15 cellular contexts compared by ENCODE assay signal in the genomic region with DNA sequence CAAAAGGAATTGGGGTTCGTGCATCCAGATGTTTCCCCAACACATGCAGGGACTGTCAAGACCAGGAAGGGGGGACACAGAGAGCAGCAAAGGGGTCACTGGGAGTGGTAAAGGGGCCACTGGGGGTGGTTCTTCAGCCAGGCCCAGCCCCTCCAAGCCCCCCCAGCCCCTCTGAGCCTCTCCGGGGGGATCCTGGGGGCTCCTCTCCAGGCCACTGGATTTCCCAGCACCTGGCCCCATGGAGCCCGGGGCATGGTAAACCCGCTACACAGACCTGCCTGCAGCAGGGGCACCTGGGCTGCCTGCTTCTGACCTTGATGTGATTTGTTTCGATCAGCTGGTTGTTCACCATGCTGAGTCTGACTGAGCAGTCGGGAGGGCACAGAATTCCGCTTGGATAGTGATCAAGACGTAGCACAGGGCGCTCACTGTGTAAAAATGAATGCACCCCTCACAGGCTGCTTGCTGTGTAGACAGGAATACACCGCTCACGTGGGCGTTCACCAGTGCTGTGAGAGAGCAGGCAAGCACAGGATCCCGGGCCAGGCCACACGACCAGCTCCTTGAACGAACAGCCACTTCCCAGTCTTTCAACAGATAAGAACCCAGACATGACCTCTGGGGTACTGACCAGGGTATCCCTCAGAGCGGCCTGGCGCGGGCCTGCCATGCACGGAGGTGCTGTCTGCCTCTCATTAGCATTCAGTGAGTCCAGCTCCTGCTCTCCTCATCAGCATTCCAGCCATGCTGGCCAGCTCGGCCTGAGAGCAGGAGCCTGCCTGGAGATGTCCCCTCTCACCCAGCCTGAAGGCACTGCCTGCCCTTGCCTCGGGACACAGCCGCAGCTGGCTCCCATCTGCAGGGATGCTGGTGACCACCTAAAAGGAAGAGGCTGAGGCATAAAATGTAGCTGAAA.
A peak's percentile ranks its signal among the peaks of the same experiment; 100 is the strongest.
DNase-seq lines count a peak whose midpoint lies in the region; ATAC-seq and TF ChIP-seq lines count a peak whose summit lies in the region.
"Had no signal": no experiment of that assay in that cellular context is flagged by ENCODE, and none has a peak within 500 bp of the region (broad histone marks: within the 10 kb centered on the region; RNA-seq: fewer than 3 reads in every experiment).

No MANE protein-coding gene starts in this region.

- no peak overlapping the region for H2BK15ac ChIP-seq in mesenchymal stem cell (ENCODE audit: low read depth, poor library complexity, severe bottlenecking)

- H3K27me3 ChIP-seq in mesenchymal stem cell (ENCODE audit: control insufficient read depth in 1 of 2, insufficient read depth in 1 of 2, low read length in 2 of 2) = peaks cover 0 to 83% of the 10 kb centered on the region in 2 experiments

- H4K8ac ChIP-seq in mesenchymal stem cell (ENCODE audit: low read length) = no peak overlapping the region

- H3K36me3 Mint-ChIP-seq in activated CD4-positive, alpha-beta memory T cell treated with anti-CD3 and anti-CD28 coated beads for 36 hours = no peaks in the 10 kb centered on the region
- no peaks in the 10 kb centered on the region for H3K36me3 Mint-ChIP-seq in activated CD4-positive, alpha-beta memory T cell treated with anti-CD3 and anti-CD28 coated beads, Interleukin-2, amount 10 ng/mL, durations not matched to agents 7 days and 5 days (ENCODE audit: low read depth)
- no peaks in the 10 kb centered on the region for H3K36me3 Mint-ChIP-seq in brain
- H3K36me3 Mint-ChIP-seq: CD4-positive, CD25-positive, alpha-beta regulatory T cell had no signal

- no peak overlapping the region for H4K91ac ChIP-seq in mesenchymal stem cell (ENCODE audit: low read length)

- H3K14ac ChIP-seq in mesenchymal stem cell (ENCODE audit: low read length in 2 of 2) = no peak overlapping the region

- no peak for TF ChIP-seq CTCF in brain (conservative IDR thresholded peaks at IDR 0.05)

- POLR2A ChIA-PET in activated CD4-positive, alpha-beta memory T cell treated with anti-CD3 and anti-CD28 coated beads for 36 hours (lab: Charles Lee) = no interaction called here
- POLR2A ChIA-PET in activated CD4-positive, alpha-beta memory T cell treated with anti-CD3 and anti-CD28 coated beads, Interleukin-2, amount 10 ng/mL, durations not matched to agents 7 days and 5 days (lab: Charles Lee) = no interaction called here

- CTCF ChIA-PET in activated CD4-positive, alpha-beta memory T cell treated with anti-CD3 and anti-CD28 coated beads for 36 hours (lab: Charles Lee) = no interaction called here
- CTCF ChIA-PET in activated CD4-positive, alpha-beta memory T cell treated with anti-CD3 and anti-CD28 coated beads, Interleukin-2, amount 10 ng/mL, durations not matched to agents 7 days and 5 days (lab: Charles Lee) = no interaction called here

- no peak overlapping the region for H3K4me2 ChIP-seq in mesenchymal stem cell (ENCODE audit: low read length, poor library complexity, severe bottlenecking)

- no peak overlapping the region for H3K4ac ChIP-seq in mesenchymal stem cell (ENCODE audit: low read depth in 1 of 2, low read length in 2 of 2)

- H3K79me1 ChIP-seq in mesenchymal stem cell (replicated peaks; ENCODE audit: low read length, poor library complexity, severe bottlenecking) = no peaks in the 10 kb centered on the region

- no peak overlapping the region for H3K27ac Mint-ChIP-seq in activated CD4-positive, alpha-beta memory T cell treated with anti-CD3 and anti-CD28 coated beads for 36 hours
- H3K27ac Mint-ChIP-seq in activated CD4-positive, alpha-beta memory T cell treated with anti-CD3 and anti-CD28 coated beads, Interleukin-2, amount 10 ng/mL, durations not matched to agents 7 days and 5 days = no peak overlapping the region
- H3K27ac Mint-ChIP-seq in brain = peak overlapping the region; percentile 62 to 93 (median 78)
- H3K27ac Mint-ChIP-seq: CD4-positive, CD25-positive, alpha-beta regulatory T cell had no signal

- H2AK5ac ChIP-seq in mesenchymal stem cell (ENCODE audit: low read length, severe bottlenecking) = no peak overlapping the region

- H3K9me3 ChIP-seq in mesenchymal stem cell (ENCODE audit: control insufficient read depth, low read length) = peaks cover 6% of the 10 kb centered on the region

- no peaks in the 10 kb centered on the region for H3K4me1 Mint-ChIP-seq in activated CD4-positive, alpha-beta memory T cell treated with anti-CD3 and anti-CD28 coated beads for 36 hours (ENCODE audit: low read depth)
- no peaks in the 10 kb centered on the region for H3K4me1 Mint-ChIP-seq in activated CD4-positive, alpha-beta memory T cell treated with anti-CD3 and anti-CD28 coated beads, Interleukin-2, amount 10 ng/mL, durations not matched to agents 7 days and 5 days
- H3K4me1 Mint-ChIP-seq in brain = peaks cover 31% of the 10 kb centered on the region
- H3K4me1 Mint-ChIP-seq: CD4-positive, CD25-positive, alpha-beta regulatory T cell had no signal

- no peak overlapping the region for H2BK120ac ChIP-seq in mesenchymal stem cell (ENCODE audit: low read depth, low read length)

- peaks cover 4% of the 10 kb centered on the region for H3K27me3 Mint-ChIP-seq in activated CD4-positive, alpha-beta memory T cell treated with anti-CD3 and anti-CD28 coated beads for 36 hours
- H3K27me3 Mint-ChIP-seq in activated CD4-positive, alpha-beta memory T cell treated with anti-CD3 and anti-CD28 coated beads, Interleukin-2, amount 10 ng/mL, durations not matched to agents 7 days and 5 days = no peaks in the 10 kb centered on the region
- no peaks in the 10 kb centered on the region for H3K27me3 Mint-ChIP-seq in brain

- peak; percentile 3 for DNase-seq in activated CD4-positive, alpha-beta memory T cell treated with anti-CD3 and anti-CD28 coated beads for 36 hours
- no peak for DNase-seq in activated CD4-positive, alpha-beta memory T cell treated with anti-CD3 and anti-CD28 coated beads, Interleukin-2, amount 10 ng/mL, durations not matched to agents 7 days and 5 days
- DNase-seq in mesenchymal stem cell (no peak), superior temporal gyrus (ENCODE audit: extremely low spot score) (peak; percentile 33)
- DNase-seq: activated CD4-positive, alpha-beta T cell treated with anti-CD3 and anti-CD28 coated beads for 1 hour; CD4-positive, CD25-positive, alpha-beta regulatory T cell; DMS53; NCI-H1694; NCI-H345; SHP77; stimulated activated CD4-positive, alpha-beta T cell treated with anti-CD3 and anti-CD28 coated beads, Interleukin-4, amount 100 ng/mL, for 1 hour had no signal

- no peaks in the 10 kb centered on the region for H3K4me1 ChIP-seq in mesenchymal stem cell (ENCODE audit: control insufficient read depth, insufficient read depth, low read depth, low read length)

- H3K4me3 Mint-ChIP-seq in activated CD4-positive, alpha-beta memory T cell treated with anti-CD3 and anti-CD28 coated beads for 36 hours = no peak overlapping the region
- H3K4me3 Mint-ChIP-seq in activated CD4-positive, alpha-beta memory T cell treated with anti-CD3 and anti-CD28 coated beads, Interleukin-2, amount 10 ng/mL, durations not matched to agents 7 days and 5 days = no peak overlapping the region
- H3K4me3 Mint-ChIP-seq in brain = no peak overlapping the region
- H3K4me3 Mint-ChIP-seq: CD4-positive, CD25-positive, alpha-beta regulatory T cell had no signal

- ATAC-seq in HG03175 (IDR thresholded peaks at IDR 0.05; ENCODE audit: unreplicated experiment) (no peak), GM21390 (IDR thresholded peaks at IDR 0.05; ENCODE audit: unreplicated experiment) (no peak), GM19397 (IDR thresholded peaks at IDR 0.05; ENCODE audit: unreplicated experiment) (no peak)

- H3K18ac ChIP-seq in mesenchymal stem cell (ENCODE audit: low read depth in 1 of 2, low read length in 2 of 2) = no peak overlapping the region

- H3K36me3 ChIP-seq in mesenchymal stem cell (ENCODE audit: control insufficient read depth in 1 of 2, insufficient read depth in 2 of 2, low read depth in 1 of 2, low read length in 2 of 2) = no peaks in the 10 kb centered on the region

- H3K27ac ChIP-seq in mesenchymal stem cell (ENCODE audit: low read length, poor library complexity, severe bottlenecking) = no peak overlapping the region

- no peak overlapping the region for H3K9ac ChIP-seq in mesenchymal stem cell (ENCODE audit: low read length)

- H2BK5ac ChIP-seq in mesenchymal stem cell (ENCODE audit: low read depth, low read length, poor library complexity, severe bottlenecking) = no peak overlapping the region

- no peak overlapping the region for H2BK12ac ChIP-seq in mesenchymal stem cell (ENCODE audit: low read length in 2 of 2)

- intact Hi-C loops in activated CD4-positive, alpha-beta memory T cell treated with anti-CD3 and anti-CD28 coated beads for 36 hours (cut with micrococcal nuclease) = no loop called here

- no peaks in the 10 kb centered on the region for H3K9me3 Mint-ChIP-seq in activated CD4-positive, alpha-beta memory T cell treated with anti-CD3 and anti-CD28 coated beads for 36 hours
- no peaks in the 10 kb centered on the region for H3K9me3 Mint-ChIP-seq in activated CD4-positive, alpha-beta memory T cell treated with anti-CD3 and anti-CD28 coated beads, Interleukin-2, amount 10 ng/mL, durations not matched to agents 7 days and 5 days
- H3K9me3 Mint-ChIP-seq in brain = peaks cover 0 to 8% (median 0%) of the 10 kb centered on the region in 5 experiments

- no peak overlapping the region for H3K4me3 ChIP-seq in mesenchymal stem cell (ENCODE audit: insufficient read depth in 1 of 2, low read depth in 1 of 2, low read length in 2 of 2)

- peak overlapping the region; percentile 21 for H2AFZ ChIP-seq in mesenchymal stem cell (ENCODE audit: low read depth, low read length)

- 79% methylated on average over 22 of the region's 22 CpGs for WGBS in mesenchymal stem cell

- no peak overlapping the region for H3K23ac ChIP-seq in mesenchymal stem cell (ENCODE audit: low read length in 2 of 2)

Comparison
In these comparisons a context has a peak if more than half of its experiments do, and no peak if none do; other contexts are left out.
1. DNase-seq: peak in activated CD4-positive, alpha-beta memory T cell treated with anti-CD3 and anti-CD28 coated beads for 36 hours (single experiment) and superior temporal gyrus (single experiment); none in activated CD4-positive, alpha-beta memory T cell treated with anti-CD3 and anti-CD28 coated beads, Interleukin-2, amount 10 ng/mL, durations not matched to agents 7 days and 5 days (single experiment) and mesenchymal stem cell (single experiment).
2. H3K27ac Mint-ChIP-seq: peak in brain (5 of 5); none in activated CD4-positive, alpha-beta memory T cell treated with anti-CD3 and anti-CD28 coated beads for 36 hours (single experiment) and activated CD4-positive, alpha-beta memory T cell treated with anti-CD3 and anti-CD28 coated beads, Interleukin-2, amount 10 ng/mL, durations not matched to agents 7 days and 5 days (single experiment).